In genomic region chr3:172746476-172746875, GRCh38 we compare ENCODE assay signal across 23 cellular contexts. TPM values are rescaled to one million over a fixed set of nuclear protein-coding genes. Genes with fewer than 3 reads are reported as not detected.
DNase-seq lines count a peak whose midpoint lies in the region; ATAC-seq, FAIRE-seq and TF ChIP-seq lines count a peak whose summit lies in the region.
"Had no signal": no experiment of that assay in that cellular context is flagged by ENCODE, and none has a peak within 500 bp of the region (broad histone marks: within the 10 kb centered on the region; RNA-seq: fewer than 3 reads in every experiment).

No MANE protein-coding gene starts in this region.

- TF ChIP-seq CTCF in AG10803 (conservative IDR thresholded peaks at IDR 0.05; ENCODE audit: low read length) (no peak), bronchial epithelial cell (IDR thresholded peaks at IDR 0.05; ENCODE audit: insufficient read depth, low read length, severe bottlenecking) (no peak), ascending aorta (IDR thresholded peaks at IDR 0.05) (no peak), uterus (IDR thresholded peaks at IDR 0.05) (no peak)

- peak overlapping the region; percentile 90 for H2AK5ac ChIP-seq in mesenchymal stem cell (ENCODE audit: low read length, severe bottlenecking)

- H2BK12ac ChIP-seq in mesenchymal stem cell (ENCODE audit: low read length in 2 of 2): no peak overlapping the region

- peak overlapping the region; percentile 45 for H3K27ac ChIP-seq in mesenchymal stem cell (ENCODE audit: low read length, poor library complexity, severe bottlenecking)
- peak overlapping the region in 1 of 2 donors; percentile 18 for H3K27ac ChIP-seq in ascending aorta
- no peak overlapping the region for H3K27ac ChIP-seq in uterus
- H3K27ac ChIP-seq: body of pancreas, left ventricle myocardium inferior, pancreas, WERI-Rb-1 had no signal

- intact Hi-C loops in ascending aorta (cut with DNase I): no loop called here
- intact Hi-C loops in uterus (cut with DNase I; ENCODE audit: low total_unique reads): no loop called here

- FAIRE-seq in HTR-8/SVneo (lab: Jason Lieb, UNC): no peak
- FAIRE-seq in bronchial epithelial cell (lab: Jason Lieb, UNC): no peak
- FAIRE-seq: GM12878, pancreas had no signal

- H2BK15ac ChIP-seq in mesenchymal stem cell (ENCODE audit: low read depth, poor library complexity, severe bottlenecking): no peak overlapping the region

- CTCF ChIA-PET in activated CD8-positive, alpha-beta T cell treated with anti-CD3 and anti-CD28 coated beads, Interleukin-2, amount 10 ng/mL, durations not matched to agents 7 days and 5 days (lab: Charles Lee): no interaction called here

- POLR2A ChIA-PET in activated CD8-positive, alpha-beta T cell treated with anti-CD3 and anti-CD28 coated beads, Interleukin-2, amount 10 ng/mL, durations not matched to agents 7 days and 5 days (lab: Charles Lee): no interaction called here

- no peaks in the 10 kb centered on the region for H3K79me1 ChIP-seq in mesenchymal stem cell (replicated peaks; ENCODE audit: low read length, poor library complexity, severe bottlenecking)

- no peak overlapping the region for H4K91ac ChIP-seq in mesenchymal stem cell (ENCODE audit: low read length)

- peak overlapping the region; percentile 57 for H2BK5ac ChIP-seq in mesenchymal stem cell (ENCODE audit: low read depth, low read length, poor library complexity, severe bottlenecking)

- H3K9ac ChIP-seq in mesenchymal stem cell (ENCODE audit: low read length): peak overlapping the region; percentile 6

- no peak overlapping the region for H2AFZ ChIP-seq in mesenchymal stem cell (ENCODE audit: low read depth, low read length)

- H3K36me3 ChIP-seq in bronchial epithelial cell (ENCODE audit: control insufficient read depth, insufficient read depth, low read length) (no peaks in the 10 kb centered on the region), mesenchymal stem cell (ENCODE audit: control insufficient read depth in 1 of 2, insufficient read depth in 2 of 2, low read depth in 1 of 2, low read length in 2 of 2) (no peaks in the 10 kb centered on the region), ascending aorta (no peaks in the 10 kb centered on the region), uterus (no peaks in the 10 kb centered on the region)
- H3K36me3 ChIP-seq: left ventricle myocardium inferior, pancreas had no signal

- H3K14ac ChIP-seq in mesenchymal stem cell (ENCODE audit: low read length in 2 of 2): no peak overlapping the region

- no peak overlapping the region for H3K4me3 ChIP-seq in AG10803 (ENCODE audit: low read length)
- H3K4me3 ChIP-seq in bronchial epithelial cell (ENCODE audit: low read depth, low read length): no peak overlapping the region
- H3K4me3 ChIP-seq in mesenchymal stem cell (ENCODE audit: insufficient read depth in 1 of 2, low read depth in 1 of 2, low read length in 2 of 2): no peak overlapping the region
- no peak overlapping the region for H3K4me3 ChIP-seq in ascending aorta
- H3K4me3 ChIP-seq in uterus: no peak overlapping the region
- H3K4me3 ChIP-seq: body of pancreas, GM12878, left ventricle myocardium inferior, pancreas had no signal

- H3K4me1 ChIP-seq in mesenchymal stem cell (ENCODE audit: control insufficient read depth, insufficient read depth, low read depth, low read length): peaks cover 3% of the 10 kb centered on the region
- peaks cover 0 to 13% of the 10 kb centered on the region in 2 donors for H3K4me1 ChIP-seq in ascending aorta
- no peaks in the 10 kb centered on the region for H3K4me1 ChIP-seq in uterus

- WGBS in mesenchymal stem cell: 45% methylated on average over 2 of the region's 2 CpGs

- no peak overlapping the region for H2BK120ac ChIP-seq in mesenchymal stem cell (ENCODE audit: low read depth, low read length)

- H4K8ac ChIP-seq in mesenchymal stem cell (ENCODE audit: low read length): no peak overlapping the region

- H3K27me3 ChIP-seq in bronchial epithelial cell (ENCODE audit: control insufficient read depth, insufficient read depth, low read length) (no peaks in the 10 kb centered on the region), mesenchymal stem cell (ENCODE audit: control insufficient read depth in 1 of 2, insufficient read depth in 1 of 2, low read length in 2 of 2) (no peaks in the 10 kb centered on the region), ascending aorta (no peaks in the 10 kb centered on the region), uterus (no peaks in the 10 kb centered on the region)
- H3K27me3 ChIP-seq: body of pancreas, pancreas had no signal

- DNase-seq in AG10803 (ENCODE audit: low read depth) (peak; percentile 43), HTR-8/SVneo (ENCODE audit: insufficient read length, low spot score) (peak; percentile 13), bronchial epithelial cell (ENCODE audit: low read depth) (peak; percentile 48), mesenchymal stem cell (peak; percentile 17), ascending aorta (ENCODE audit: low spot score in 2 of 2) (no peak), NCI-H1092 treated with DMSO at 0.1 percent for 48 hours (lab: John Stamatoyannopoulos, UW) (no peak), uterus (no peak)
- DNase-seq in activated CD8-positive, alpha-beta T cell treated with anti-CD3 and anti-CD28 coated beads, Interleukin-2, amount 10 ng/mL, durations not matched to agents 7 days and 5 days: no peak
- DNase-seq: activated CD4-positive, alpha-beta memory T cell treated with anti-CD3 and anti-CD28 coated beads, Interleukin-2, amount 10 ng/mL, durations not matched to agents 7 days and 5 days; activated T-cell treated with anti-CD3 and anti-CD28 coated beads, Interleukin-2, amount 50 U/mL, for 4 hours; body of pancreas; dermis blood vessel endothelial cell; GDM1; left ventricle myocardium inferior; NCI-H1436; pancreas; stimulated activated CD4-positive, alpha-beta T cell treated with anti-CD3 and anti-CD28 coated beads, Interleukin-2, amount 100 ng/mL, for 24 hours; stimulated activated naive CD8-positive, alpha-beta T cell treated with anti-CD3 and anti-CD28 coated beads, Interleukin-15, amount 100 ng/mL, for 72 hours; T-cell; WERI-Rb-1 had no signal

- peaks cover 7% of the 10 kb centered on the region for H3K4me1 Mint-ChIP-seq in activated CD8-positive, alpha-beta T cell treated with anti-CD3 and anti-CD28 coated beads, Interleukin-2, amount 10 ng/mL, durations not matched to agents 7 days and 5 days (ENCODE audit: low read depth)

- TF ChIP-seq POLR2A in uterus (IDR thresholded peaks at IDR 0.05): no peak

- no peak for ATAC-seq in activated CD8-positive, alpha-beta T cell treated with anti-CD3 and anti-CD28 coated beads, Interleukin-2, amount 10 ng/mL, durations not matched to agents 7 days and 5 days
- ATAC-seq: activated T-cell treated with anti-CD3 and anti-CD28 coated beads, Interleukin-2, amount 50 U/mL, for 4 hours; body of pancreas; GM12878; pancreas; stimulated activated naive CD8-positive, alpha-beta T cell treated with anti-CD3 and anti-CD28 coated beads, Interleukin-15, amount 100 ng/mL, for 72 hours; T-cell had no signal

- no peaks in the 10 kb centered on the region for H3K9me3 Mint-ChIP-seq in activated CD8-positive, alpha-beta T cell treated with anti-CD3 and anti-CD28 coated beads, Interleukin-2, amount 10 ng/mL, durations not matched to agents 7 days and 5 days (ENCODE audit: insufficient read depth)
- H3K9me3 Mint-ChIP-seq: activated CD4-positive, alpha-beta memory T cell treated with anti-CD3 and anti-CD28 coated beads, Interleukin-2, amount 10 ng/mL, durations not matched to agents 7 days and 5 days; activated naive CD4-positive, alpha-beta T cell treated with anti-CD3 and anti-CD28 coated beads, Interleukin-2, amount 50 U/mL, for 24 hours; activated T-cell treated with anti-CD3 and anti-CD28 coated beads, Interleukin-2, amount 50 U/mL, for 4 hours; stimulated activated naive CD8-positive, alpha-beta T cell treated with anti-CD3 and anti-CD28 coated beads, Interleukin-15, amount 100 ng/mL, for 72 hours; T-cell had no signal

- H3K4me2 ChIP-seq in mesenchymal stem cell (ENCODE audit: low read length, poor library complexity, severe bottlenecking): no peak overlapping the region

- peaks cover 21% of the 10 kb centered on the region for H3K27me3 Mint-ChIP-seq in activated CD8-positive, alpha-beta T cell treated with anti-CD3 and anti-CD28 coated beads, Interleukin-2, amount 10 ng/mL, durations not matched to agents 7 days and 5 days (ENCODE audit: low read depth)
- H3K27me3 Mint-ChIP-seq: activated naive CD4-positive, alpha-beta T cell treated with anti-CD3 and anti-CD28 coated beads, Interleukin-2, amount 50 U/mL, for 24 hours; stimulated activated naive CD8-positive, alpha-beta T cell treated with anti-CD3 and anti-CD28 coated beads, Interleukin-15, amount 100 ng/mL, for 72 hours had no signal

- no peak overlapping the region for H3K27ac Mint-ChIP-seq in activated CD8-positive, alpha-beta T cell treated with anti-CD3 and anti-CD28 coated beads, Interleukin-2, amount 10 ng/mL, durations not matched to agents 7 days and 5 days
- H3K27ac Mint-ChIP-seq: activated CD4-positive, alpha-beta memory T cell treated with anti-CD3 and anti-CD28 coated beads, Interleukin-2, amount 10 ng/mL, durations not matched to agents 7 days and 5 days; B cell; stimulated activated naive CD8-positive, alpha-beta T cell treated with anti-CD3 and anti-CD28 coated beads, Interleukin-15, amount 100 ng/mL, for 72 hours; T-cell had no signal

- no peak overlapping the region for H3K4ac ChIP-seq in mesenchymal stem cell (ENCODE audit: low read depth in 1 of 2, low read length in 2 of 2)

- no peak overlapping the region for H3K18ac ChIP-seq in mesenchymal stem cell (ENCODE audit: low read depth in 1 of 2, low read length in 2 of 2)

- no peak overlapping the region for H3K23ac ChIP-seq in mesenchymal stem cell (ENCODE audit: low read length in 2 of 2)

- no peak overlapping the region for H3K4me3 Mint-ChIP-seq in activated CD8-positive, alpha-beta T cell treated with anti-CD3 and anti-CD28 coated beads, Interleukin-2, amount 10 ng/mL, durations not matched to agents 7 days and 5 days
- H3K4me3 Mint-ChIP-seq: activated CD4-positive, alpha-beta memory T cell treated with anti-CD3 and anti-CD28 coated beads, Interleukin-2, amount 10 ng/mL, durations not matched to agents 7 days and 5 days; activated naive CD4-positive, alpha-beta T cell treated with anti-CD3 and anti-CD28 coated beads, Interleukin-2, amount 50 U/mL, for 24 hours; activated T-cell treated with anti-CD3 and anti-CD28 coated beads, Interleukin-2, amount 50 U/mL, for 4 hours; B cell; stimulated activated naive CD8-positive, alpha-beta T cell treated with anti-CD3 and anti-CD28 coated beads, Interleukin-15, amount 100 ng/mL, for 72 hours; T-cell had no signal

- H3K9me3 ChIP-seq in mesenchymal stem cell (ENCODE audit: control insufficient read depth, low read length) (no peaks in the 10 kb centered on the region), ascending aorta (no peaks in the 10 kb centered on the region), uterus (no peaks in the 10 kb centered on the region)
- H3K9me3 ChIP-seq: body of pancreas, left ventricle myocardium inferior, pancreas had no signal

- H3K36me3 Mint-ChIP-seq in activated CD8-positive, alpha-beta T cell treated with anti-CD3 and anti-CD28 coated beads, Interleukin-2, amount 10 ng/mL, durations not matched to agents 7 days and 5 days (ENCODE audit: low read depth): peaks cover 5% of the 10 kb centered on the region
- H3K36me3 Mint-ChIP-seq: activated naive CD4-positive, alpha-beta T cell treated with anti-CD3 and anti-CD28 coated beads, Interleukin-2, amount 50 U/mL, for 24 hours; T-cell had no signal

RNA-seq across cellular contexts. Expression of gene ECT2, which starts 4.0 kb away (rescaled TPM):
- 9.0 and 11.4 TPM in 2 replicates for total RNA-seq in bronchial epithelial cell
- polyA plus RNA-seq in mesenchymal stem cell (2013, experiment 1 of 2): 12.9 TPM
- polyA plus RNA-seq in mesenchymal stem cell (2013, experiment 2 of 2): 13.6 TPM
- total RNA-seq in ascending aorta: 27.1 TPM
- total RNA-seq in activated CD8-positive, alpha-beta T cell treated with anti-CD3 and anti-CD28 coated beads, Interleukin-2, amount 10 ng/mL, durations not matched to agents 7 days and 5 days: 10 to 100 TPM; 57.2 to 70.1 TPM
- total RNA-seq in uterus: 10 to 100 TPM in 1 of 4 donors, 1 to 10 TPM in 3; 2.6 to 52.9 (median 4.9) TPM

RNA-seq across cellular contexts. Expression of gene NCEH1, which starts 35.6 kb away (rescaled TPM):
- total RNA-seq in bronchial epithelial cell (3.8 and 5.3 TPM in 2 replicates), ascending aorta (19.1 TPM), uterus (1 to 10 TPM; 1.8 to 5.8 (median 5.4) TPM)
- polyA plus RNA-seq in mesenchymal stem cell (2013, experiment 1 of 2): 13.5 TPM
- 13.3 TPM for polyA plus RNA-seq in mesenchymal stem cell (2013, experiment 2 of 2)
- 1 to 10 TPM; 8.0 to 8.2 TPM for total RNA-seq in activated CD8-positive, alpha-beta T cell treated with anti-CD3 and anti-CD28 coated beads, Interleukin-2, amount 10 ng/mL, durations not matched to agents 7 days and 5 days

Comparison
In these comparisons a context has a peak if more than half of its experiments do, and no peak if none do; other contexts are left out.
1. DNase-seq: peak in AG10803 (single experiment), HTR-8/SVneo (single experiment), bronchial epithelial cell (single experiment) and mesenchymal stem cell (single experiment); none in ascending aorta (0 of 2), activated CD8-positive, alpha-beta T cell treated with anti-CD3 and anti-CD28 coated beads, Interleukin-2, amount 10 ng/mL, durations not matched to agents 7 days and 5 days (single experiment), NCI-H1092 treated with DMSO at 0.1 percent for 48 hours (single experiment) and uterus (0 of 2).